In genomic region chrX:65879977-65880799, GRCh38 we compare ENCODE assay signal across 34 cellular contexts.
"Had no signal": no experiment of that assay in that cellular context is flagged by ENCODE, and none has a peak within 500 bp of the region (broad histone marks: within the 10 kb centered on the region; RNA-seq: fewer than 3 reads in every experiment).

No MANE protein-coding gene starts in this region.

- H3K4me3 Mint-ChIP-seq: activated CD4-positive, alpha-beta memory T cell treated with anti-CD3 and anti-CD28 coated beads for 36 hours; activated CD4-positive, alpha-beta T cell treated with anti-CD3 and anti-CD28 coated beads for 36 hours; activated CD4-positive, alpha-beta T cell treated with anti-CD3 and anti-CD28 coated beads, Interleukin-2, amount 10 ng/mL, durations not matched to agents 24 days and 14 days; activated CD8-positive, alpha-beta memory T cell treated with anti-CD3 and anti-CD28 coated beads, Interleukin-2, amount 10 ng/mL, durations not matched to agents 7 days and 5 days; activated CD8-positive, alpha-beta T cell treated with anti-CD3 and anti-CD28 coated beads, Interleukin-2, amount 10 ng/mL, durations not matched to agents 7 days and 5 days; activated naive CD8-positive, alpha-beta T cell; activated T-helper 17 cell treated with anti-CD3 and anti-CD28 coated beads, Interleukin-2, amount 50 U/mL, for 72 hours; brain; T-helper 17 cell; T-helper 2 cell treated with Interferon-gamma antibody and Interleukin-4, amounts not matched to agents 5 μg/mL and 100 μg/mL, for 36 hours had no signal

- H3K9me3 ChIP-seq: ascending aorta, breast epithelium, colonic mucosa had no signal

- H3K36me3 ChIP-seq: ascending aorta, breast epithelium, cardiac muscle cell, colonic mucosa had no signal

- H3K36me3 Mint-ChIP-seq: activated CD4-positive, alpha-beta memory T cell treated with anti-CD3 and anti-CD28 coated beads for 36 hours; activated CD8-positive, alpha-beta memory T cell treated with anti-CD3 and anti-CD28 coated beads, Interleukin-2, amount 10 ng/mL, durations not matched to agents 7 days and 5 days; activated naive CD8-positive, alpha-beta T cell; brain had no signal

- ATAC-seq: activated CD4-positive, alpha-beta T cell treated with anti-CD3 and anti-CD28 coated beads for 36 hours; activated CD8-positive, alpha-beta memory T cell treated with anti-CD3 and anti-CD28 coated beads, Interleukin-2, amount 10 ng/mL, durations not matched to agents 7 days and 5 days; activated CD8-positive, alpha-beta T cell treated with anti-CD3 and anti-CD28 coated beads, Interleukin-2, amount 10 ng/mL, durations not matched to agents 7 days and 5 days; activated T-helper 17 cell treated with anti-CD3 and anti-CD28 coated beads, Interleukin-2, amount 50 U/mL, for 72 hours; esophagus mucosa; T-helper 17 cell had no signal

- H3K27ac ChIP-seq: ascending aorta, breast epithelium, cardiac muscle cell, colonic mucosa, epithelial cell of prostate had no signal

- H3K27ac Mint-ChIP-seq: activated CD4-positive, alpha-beta memory T cell treated with anti-CD3 and anti-CD28 coated beads for 36 hours; activated CD4-positive, alpha-beta T cell treated with anti-CD3 and anti-CD28 coated beads for 36 hours; activated CD4-positive, alpha-beta T cell treated with anti-CD3 and anti-CD28 coated beads, Interleukin-2, amount 10 ng/mL, durations not matched to agents 24 days and 14 days; activated CD8-positive, alpha-beta memory T cell treated with anti-CD3 and anti-CD28 coated beads, Interleukin-2, amount 10 ng/mL, durations not matched to agents 7 days and 5 days; activated CD8-positive, alpha-beta T cell treated with anti-CD3 and anti-CD28 coated beads, Interleukin-2, amount 10 ng/mL, durations not matched to agents 7 days and 5 days; activated naive CD8-positive, alpha-beta T cell; brain; T-helper 17 cell; T-helper 2 cell treated with Interferon-gamma antibody and Interleukin-4, amounts not matched to agents 5 μg/mL and 100 μg/mL, for 36 hours had no signal

- H3K4me3 ChIP-seq: ascending aorta, breast epithelium, cardiac muscle cell, colonic mucosa had no signal

- H3K4me1 Mint-ChIP-seq: brain had no signal

- H3K4me1 ChIP-seq: ascending aorta, breast epithelium, colonic mucosa had no signal

- FAIRE-seq: endometrium, endothelial cell of umbilical vein, frontal cortex had no signal

- H3K27me3 ChIP-seq: ascending aorta, cardiac muscle cell, colonic mucosa had no signal

- DNase-seq: activated CD4-positive, alpha-beta memory T cell treated with anti-CD3 and anti-CD28 coated beads for 36 hours; activated CD4-positive, alpha-beta T cell treated with anti-CD3 and anti-CD28 coated beads for 36 hours; activated CD4-positive, alpha-beta T cell treated with anti-CD3 and anti-CD28 coated beads, Interleukin-2, amount 10 ng/mL, durations not matched to agents 24 days and 14 days; activated CD4-positive, CD25-positive, alpha-beta regulatory T cell; activated CD4-positive, CD25-positive, alpha-beta regulatory T cell treated with anti-CD3 and anti-CD28 coated beads, Interleukin-2, amount 50 U/mL, for 72 hours; activated CD8-positive, alpha-beta memory T cell treated with anti-CD3 and anti-CD28 coated beads, Interleukin-2, amount 10 ng/mL, durations not matched to agents 7 days and 5 days; activated CD8-positive, alpha-beta memory T cell treated with anti-CD3 and anti-CD28 coated beads, Interleukin-2, amount 50 U/mL, for 4 hours; activated CD8-positive, alpha-beta T cell treated with anti-CD3 and anti-CD28 coated beads, Interleukin-2, amount 10 ng/mL, durations not matched to agents 7 days and 5 days; activated effector memory CD4-positive, alpha-beta T cell treated with Interleukin-2 at 50 U/mL for 16 hours; activated gamma-delta T cell treated with Interleukin-2 at 50 U/mL for 16 hours; activated naive CD4-positive, alpha-beta T cell treated with anti-CD3 and anti-CD28 coated beads, Interleukin-2, amount 50 U/mL, for 16 hours; activated naive CD4-positive, alpha-beta T cell treated with Interleukin-2 at 50 U/mL for 16 hours; activated T-cell treated with anti-CD3 and anti-CD28 coated beads, Interleukin-2, amount 50 U/mL, for 1 hour; central memory CD4-positive, alpha-beta T cell; cerebellar nuclear complex; colonic mucosa; effector CD8-positive, alpha-beta T cell; foreskin fibroblast; head of caudate nucleus; T-helper 1 cell; T-helper 17 cell; T1000 had no signal

- H3K27me3 Mint-ChIP-seq: activated CD4-positive, alpha-beta memory T cell treated with anti-CD3 and anti-CD28 coated beads for 36 hours; activated CD4-positive, alpha-beta T cell treated with anti-CD3 and anti-CD28 coated beads for 36 hours; activated CD4-positive, alpha-beta T cell treated with anti-CD3 and anti-CD28 coated beads, Interleukin-2, amount 10 ng/mL, durations not matched to agents 24 days and 14 days; activated CD8-positive, alpha-beta memory T cell treated with anti-CD3 and anti-CD28 coated beads, Interleukin-2, amount 10 ng/mL, durations not matched to agents 7 days and 5 days; activated naive CD8-positive, alpha-beta T cell; activated T-helper 17 cell treated with anti-CD3 and anti-CD28 coated beads, Interleukin-2, amount 50 U/mL, for 72 hours; brain; T-helper 17 cell had no signal

- H3K9me3 Mint-ChIP-seq: activated T-helper 17 cell treated with anti-CD3 and anti-CD28 coated beads, Interleukin-2, amount 50 U/mL, for 72 hours had no signal
